In the genomic region with DNA sequence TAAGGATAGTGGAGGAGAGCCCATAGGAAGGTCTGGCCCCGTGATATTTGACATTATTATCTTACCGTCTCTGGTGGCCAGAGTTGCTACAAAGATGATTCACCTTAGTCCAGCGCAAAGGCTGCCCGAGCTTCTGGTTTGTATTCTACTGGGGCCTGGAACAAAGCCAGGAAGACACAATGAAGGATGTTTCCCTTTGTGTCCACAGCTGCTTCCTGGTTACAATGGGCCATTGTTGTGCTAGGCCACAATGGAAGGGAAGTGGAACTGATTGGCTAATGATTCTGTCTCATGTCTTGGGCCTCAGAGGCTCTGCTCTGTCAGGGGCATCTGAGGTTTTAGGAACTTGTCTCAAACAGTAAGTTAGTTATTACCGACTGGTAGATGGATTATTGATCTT, we compare ENCODE assay signal across 7 cellular contexts.
A peak's percentile ranks its signal among the peaks of the same experiment; 100 is the strongest.
DNase-seq lines count a peak whose midpoint lies in the region; ATAC-seq, FAIRE-seq and TF ChIP-seq lines count a peak whose summit lies in the region.

No MANE protein-coding gene starts in this region.

- H3K4me3 ChIP-seq in HL-60 (replicated peaks; ENCODE audit: insufficient read depth, low read length) (no peak overlapping the region), ascending aorta (no peak overlapping the region), HepG2 (replicated peaks in 1 of 3; ENCODE audit: insufficient read depth in 1 of 3, low read depth in 2 of 3, low read length in 3 of 3) (no peak overlapping the region)

- intact Hi-C loops in ascending aorta (cut with DNase I), result no loop called here
- intact Hi-C loops in HepG2 (cut with micrococcal nuclease; ENCODE audit: unreplicated experiment), result no loop called here

- H2AFZ ChIP-seq in HepG2 (ENCODE audit: low read length), result no peak overlapping the region

- TF ChIP-seq EP300 in HepG2 (IDR thresholded peaks at IDR 0.05; ENCODE audit: low read depth in 2 of 2, low read length in 2 of 2), result no peak
- no peak for TF ChIP-seq EP300 in HepG2 (CRISPR knock-in tag; IDR thresholded peaks at IDR 0.05; ENCODE audit: borderline replicate concordance)

- CTCF ChIA-PET in HepG2 (lab: Yijun Ruan, JAX; ENCODE audit: low intra/inter-chr PET ratio, low total read pairs), result no interaction called here

- in situ Hi-C loops in HepG2 (cut with HindIII; ENCODE audit: extremely low pct_ligation_motif_present, low pct_unique_long_range_greater_than_20kb), result no loop called here

- H3K4me1 ChIP-seq in ascending aorta, result peaks cover 0 to 2% of the 10 kb centered on the region in 2 donors
- no peaks in the 10 kb centered on the region for H3K4me1 ChIP-seq in HepG2 (ENCODE audit: insufficient read depth, low read length)

- no peak for TF ChIP-seq POLR2A in HepG2 (IDR thresholded peaks at IDR 0.05; ENCODE audit: insufficient read depth in 1 of 2, low read depth in 2 of 2, low read length in 2 of 2)

- TF ChIP-seq CTCF in HL-60 (IDR thresholded peaks at IDR 0.05; ENCODE audit: insufficient read depth, low read length) (no peak), ascending aorta (IDR thresholded peaks at IDR 0.05) (no peak), HepG2 (CRISPR knock-in tag; IDR thresholded peaks at IDR 0.05) (no peak)

- H3K79me2 ChIP-seq in HepG2 (ENCODE audit: insufficient read depth, low read length), result no peaks in the 10 kb centered on the region

- BruUV-seq in HepG2 (replicated peaks; lab: Mats Ljungman, UMichigan), result no TSS peak

- no peak for TF ChIP-seq RAD21 in HepG2 (CRISPR knock-in tag; IDR thresholded peaks at IDR 0.05)

- no peak for FAIRE-seq in HepG2 (lab: Jason Lieb, UNC)

- peak; percentile 59 to 98 for DNase-seq in HL-60 (ENCODE audit: low read depth in 1 of 2, low spot score in 1 of 2)
- peak; percentile 28 to 69 for DNase-seq in ascending aorta (ENCODE audit: low spot score in 2 of 2)
- no peak for DNase-seq in HepG2 (ENCODE audit: low spot score)
- no peak for DNase-seq in NCI-H2107 (lab: John Stamatoyannopoulos, UW)
- no peak for DNase-seq in SW 1271 (lab: John Stamatoyannopoulos, UW)
- no peak for DNase-seq in stimulated activated CD4-positive, alpha-beta T cell treated with anti-CD3 and anti-CD28 coated beads, Interleukin-1b, Interleukin-23, amount 100 ng/mL, for 48 hours

- H3K9ac ChIP-seq in HepG2 (ENCODE audit: insufficient read depth, low read depth, low read length), result no peak overlapping the region

- H3K27ac ChIP-seq in HL-60 (replicated peaks), result no peak overlapping the region
- no peak overlapping the region for H3K27ac ChIP-seq in ascending aorta
- no peak overlapping the region for H3K27ac ChIP-seq in HepG2 (ENCODE audit: extremely low read length, insufficient read depth, low read length)

- H4K20me1 ChIP-seq in HepG2 (ENCODE audit: insufficient read depth, low read length), result no peaks in the 10 kb centered on the region

- POLR2A ChIA-PET in HepG2 (lab: Yijun Ruan, JAX), result no interaction called here

- H3K9me3 ChIP-seq in ascending aorta, result no peaks in the 10 kb centered on the region
- no peaks in the 10 kb centered on the region for H3K9me3 ChIP-seq in HepG2 (ENCODE audit: low read length)

- H3K4me2 ChIP-seq in HepG2 (ENCODE audit: low read depth, low read length), result no peak overlapping the region

- ATAC-seq in GM21381 (IDR thresholded peaks at IDR 0.05; ENCODE audit: unreplicated experiment) (peak; percentile 87), HepG2 (no peak)

- H3K36me3 ChIP-seq in ascending aorta, result no peaks in the 10 kb centered on the region
- H3K36me3 ChIP-seq in HepG2 (replicated peaks in 1 of 2; ENCODE audit: control insufficient read depth in 1 of 2, insufficient read depth in 2 of 2, low read length in 2 of 2), result no peaks in the 10 kb centered on the region

- 53% methylated on average over 5 of the region's 5 CpGs for WGBS in HepG2 (ENCODE audit: low lambda C conversion rate)

- H3K27me3 ChIP-seq in HL-60 (ENCODE audit: insufficient read depth, poor library complexity, severe bottlenecking) (no peaks in the 10 kb centered on the region), ascending aorta (no peaks in the 10 kb centered on the region), HepG2 (ENCODE audit: control insufficient read depth in 1 of 2, insufficient read depth in 2 of 2, low read length in 2 of 2) (peaks cover 0 to 16% of the 10 kb centered on the region in 2 experiments; a peak in 1 of 5 replicates)

TF ChIP-seq in HepG2, 621 proteins besides CTCF, POLR2A, EP300 and RAD21:
- TF ChIP-seq SOX13 (IDR thresholded peaks at IDR 0.05) (peak; percentile 48; the same call in 1 of the 2 replicates), SOX13 (CRISPR knock-in tag; conservative IDR thresholded peaks at IDR 0.05 in 1 of 2, IDR thresholded peaks at IDR 0.05 in 1 of 2) (peak in 1 of 2 experiments; percentile 87; a peak in 2 of 4 replicates), SOX5 (CRISPR knock-in tag; IDR thresholded peaks at IDR 0.05; ENCODE audit: borderline replicate concordance) (peak; percentile 59; the same call in 1 of the 2 replicates), RBFOX2 (IDR thresholded peaks at IDR 0.05; ENCODE audit: low read depth, low read length) (no peak), ARHGAP35 (CRISPR knock-in tag; IDR thresholded peaks at IDR 0.05; ENCODE audit: borderline replicate concordance) (no peak)
- TF ChIP-seq, protein P1, sequence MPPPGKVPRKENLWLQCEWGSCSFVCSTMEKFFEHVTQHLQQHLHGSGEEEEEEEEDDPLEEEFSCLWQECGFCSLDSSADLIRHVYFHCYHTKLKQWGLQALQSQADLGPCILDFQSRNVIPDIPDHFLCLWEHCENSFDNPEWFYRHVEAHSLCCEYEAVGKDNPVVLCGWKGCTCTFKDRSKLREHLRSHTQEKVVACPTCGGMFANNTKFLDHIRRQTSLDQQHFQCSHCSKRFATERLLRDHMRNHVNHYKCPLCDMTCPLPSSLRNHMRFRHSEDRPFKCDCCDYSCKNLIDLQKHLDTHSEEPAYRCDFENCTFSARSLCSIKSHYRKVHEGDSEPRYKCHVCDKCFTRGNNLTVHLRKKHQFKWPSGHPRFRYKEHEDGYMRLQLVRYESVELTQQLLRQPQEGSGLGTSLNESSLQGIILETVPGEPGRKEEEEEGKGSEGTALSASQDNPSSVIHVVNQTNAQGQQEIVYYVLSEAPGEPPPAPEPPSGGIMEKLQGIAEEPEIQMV (CRISPR knock-in tag; IDR thresholded peaks at IDR 0.05; ENCODE audit: low read depth), result no peak
- TF ChIP-seq, protein P2, sequence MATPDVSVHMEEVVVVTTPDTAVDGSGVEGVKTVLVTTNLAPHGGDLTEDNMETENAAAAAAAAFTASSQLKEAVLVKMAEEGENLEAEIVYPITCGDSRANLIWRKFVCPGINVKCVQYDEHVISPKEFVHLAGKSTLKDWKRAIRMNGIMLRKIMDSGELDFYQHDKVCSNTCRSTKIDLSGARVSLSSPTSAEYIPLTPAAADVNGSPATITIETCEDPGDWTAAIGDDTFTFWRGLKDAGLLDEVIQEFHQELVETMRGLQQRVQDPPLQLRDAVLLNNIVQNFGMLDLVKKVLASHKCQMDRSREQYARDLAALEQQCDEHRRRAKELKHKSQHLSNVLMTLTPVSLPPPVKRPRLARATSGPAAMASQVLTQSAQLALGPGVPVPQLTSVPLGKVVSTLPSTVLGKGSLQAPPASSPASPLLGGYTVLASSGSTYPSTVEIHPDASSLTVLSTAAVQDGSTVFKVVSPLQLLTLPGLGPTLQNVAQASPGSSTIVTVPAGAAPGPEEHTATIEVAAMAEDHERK (CRISPR knock-in tag; IDR thresholded peaks at IDR 0.05; ENCODE audit: low read depth), result no peak

Comparison
In these comparisons a context has a peak if more than half of its experiments do, and no peak if none do; other contexts are left out.
1. DNase-seq: peak in HL-60 (2 of 2) and ascending aorta (2 of 2); none in HepG2 (single experiment), NCI-H2107 (single experiment), SW 1271 (0 of 2) and stimulated activated CD4-positive, alpha-beta T cell treated with anti-CD3 and anti-CD28 coated beads, Interleukin-1b, Interleukin-23, amount 100 ng/mL, for 48 hours (single experiment).